9 cellular contexts compared by ENCODE assay signal in the genomic region with DNA sequence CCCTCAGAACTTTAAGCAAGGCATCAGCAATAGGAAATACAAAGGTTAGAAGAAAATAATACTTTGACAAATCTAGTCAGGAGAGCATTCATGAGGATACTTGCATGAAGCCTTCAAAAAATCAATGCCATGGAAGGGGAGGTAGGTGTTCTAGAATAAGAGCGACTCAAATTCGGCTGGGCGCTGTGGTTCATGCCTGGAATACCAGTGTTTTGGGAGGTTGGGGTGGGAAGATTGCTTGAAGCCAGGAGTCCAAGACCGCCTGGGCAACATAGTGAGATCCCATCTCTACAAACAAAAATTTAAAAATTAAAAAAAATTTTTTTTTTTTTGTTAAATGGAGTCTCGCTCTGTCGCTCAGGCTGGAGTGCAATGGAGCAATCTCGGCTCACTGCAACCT. TPM values are rescaled to one million over a fixed set of nuclear protein-coding genes. Genes with fewer than 3 reads are reported as not detected.
"Had no signal": no experiment of that assay in that cellular context is flagged by ENCODE, and none has a peak within 500 bp of the region (broad histone marks: within the 10 kb centered on the region; RNA-seq: fewer than 3 reads in every experiment).

No MANE protein-coding gene starts in this region.

- FAIRE-seq: H1, H54, HepG2 had no signal

- ATAC-seq: GM23338, HepG2 had no signal

- H3K4me3 ChIP-seq: GM23338 had no signal

- H3K27ac ChIP-seq: HL-60 had no signal

- DNase-seq: H9, HCEC 1CT, KBM-7 had no signal

RNA-seq across cellular contexts. Expression of gene GBX2, which starts 21.8 kb away (rescaled TPM):
- total RNA-seq: HepG2 had no signal
- polyA plus RNA-seq: HepG2, IgD-negative memory B cell had no signal
